9 cellular contexts compared by ENCODE assay signal in genomic region chr17:2068589-2069051, GRCh38. TPM values are rescaled to one million over a fixed set of nuclear protein-coding genes. Genes with fewer than 3 reads are reported as not detected.
A peak's percentile ranks its signal among the peaks of the same experiment; 100 is the strongest.
DNase-seq lines count a peak whose midpoint lies in the region; ATAC-seq and TF ChIP-seq lines count a peak whose summit lies in the region.
"Had no signal": no experiment of that assay in that cellular context is flagged by ENCODE, and none has a peak within 500 bp of the region (broad histone marks: within the 10 kb centered on the region; RNA-seq: fewer than 3 reads in every experiment).

No MANE protein-coding gene starts in this region.

- H3K4me3 Mint-ChIP-seq in activated CD4-positive, alpha-beta T cell treated with anti-CD3 and anti-CD28 coated beads for 36 hours, result no peak overlapping the region
- peak overlapping the region; percentile 57 for H3K4me3 Mint-ChIP-seq in activated CD4-positive, alpha-beta memory T cell treated with anti-CD3 and anti-CD28 coated beads for 36 hours
- no peak overlapping the region for H3K4me3 Mint-ChIP-seq in glutamatergic neuron (ENCODE audit: unreplicated experiment)
- H3K4me3 Mint-ChIP-seq: B cell had no signal

- peak overlapping the region; percentile 67 for H3K27ac ChIP-seq in subcutaneous abdominal adipose tissue (ENCODE audit: low read depth, low read length)

- TF ChIP-seq CTCF in glutamatergic neuron (IDR thresholded peaks at IDR 0.05; ENCODE audit: partially characterized antibody, unreplicated experiment), result no peak

- H3K4me1 Mint-ChIP-seq in activated CD4-positive, alpha-beta T cell treated with anti-CD3 and anti-CD28 coated beads for 36 hours, result peaks cover 36% of the 10 kb centered on the region
- peaks cover 49% of the 10 kb centered on the region for H3K4me1 Mint-ChIP-seq in activated CD4-positive, alpha-beta memory T cell treated with anti-CD3 and anti-CD28 coated beads for 36 hours (ENCODE audit: low read depth)
- peaks cover 38% of the 10 kb centered on the region for H3K4me1 Mint-ChIP-seq in glutamatergic neuron (ENCODE audit: low read depth, unreplicated experiment)

- no peak overlapping the region for H3K27ac Mint-ChIP-seq in activated CD4-positive, alpha-beta T cell treated with anti-CD3 and anti-CD28 coated beads for 36 hours
- peak overlapping the region; percentile 93 for H3K27ac Mint-ChIP-seq in activated CD4-positive, alpha-beta memory T cell treated with anti-CD3 and anti-CD28 coated beads for 36 hours
- peak overlapping the region; percentile 87 for H3K27ac Mint-ChIP-seq in glutamatergic neuron (ENCODE audit: unreplicated experiment)
- H3K27ac Mint-ChIP-seq: B cell had no signal

- peak; percentile 21 for ATAC-seq in activated CD4-positive, alpha-beta T cell treated with anti-CD3 and anti-CD28 coated beads for 36 hours
- no peak for ATAC-seq in GM18502 (IDR thresholded peaks at IDR 0.05; ENCODE audit: poor library complexity, unreplicated experiment)
- no peak for ATAC-seq in GM19467 (IDR thresholded peaks at IDR 0.05; ENCODE audit: unreplicated experiment)
- ATAC-seq in GM18907 (IDR thresholded peaks at IDR 0.05; ENCODE audit: unreplicated experiment), result no peak

- H3K36me3 ChIP-seq in subcutaneous abdominal adipose tissue (ENCODE audit: control insufficient read depth in 5 of 5, insufficient read depth in 5 of 5, low read length in 5 of 5), result peaks cover 0 to 72% (median 42%) of the 10 kb centered on the region in 5 donors

- H3K27me3 Mint-ChIP-seq in activated CD4-positive, alpha-beta T cell treated with anti-CD3 and anti-CD28 coated beads for 36 hours, result peaks cover 5% of the 10 kb centered on the region
- H3K27me3 Mint-ChIP-seq in activated CD4-positive, alpha-beta memory T cell treated with anti-CD3 and anti-CD28 coated beads for 36 hours, result peaks cover 2% of the 10 kb centered on the region
- peaks cover 28% of the 10 kb centered on the region for H3K27me3 Mint-ChIP-seq in glutamatergic neuron (ENCODE audit: unreplicated experiment)
- H3K27me3 Mint-ChIP-seq: B cell had no signal

- H3K9ac ChIP-seq in subcutaneous abdominal adipose tissue (ENCODE audit: low read length in 5 of 5), result no peak overlapping the region

- H3K4me1 ChIP-seq in subcutaneous abdominal adipose tissue (ENCODE audit: control insufficient read depth in 5 of 5, insufficient read depth in 5 of 5, low read length in 5 of 5), result peaks cover 18 to 85% (median 53%) of the 10 kb centered on the region in 5 donors

- CTCF ChIA-PET in activated CD4-positive, alpha-beta T cell treated with anti-CD3 and anti-CD28 coated beads for 36 hours (lab: Charles Lee), result interaction anchor here (0.6 to 4.6 kb wide), 9 partner anchors 11 to 285 kb away, joined by 3 to 55 read pairs (median 4); partner anchors contain the start of gene HIC1
- CTCF ChIA-PET in activated CD4-positive, alpha-beta memory T cell treated with anti-CD3 and anti-CD28 coated beads for 36 hours (lab: Charles Lee), result interaction anchor here (1.0 to 8.3 kb wide), 7 partner anchors 12 to 176 kb away, joined by 3 to 122 read pairs (median 5); partner anchors contain the start of gene HIC1

- H3K36me3 Mint-ChIP-seq in activated CD4-positive, alpha-beta T cell treated with anti-CD3 and anti-CD28 coated beads for 36 hours (ENCODE audit: low read depth), result peaks cover 63% of the 10 kb centered on the region
- peaks cover 65% of the 10 kb centered on the region for H3K36me3 Mint-ChIP-seq in activated CD4-positive, alpha-beta memory T cell treated with anti-CD3 and anti-CD28 coated beads for 36 hours
- no peaks in the 10 kb centered on the region for H3K36me3 Mint-ChIP-seq in glutamatergic neuron (ENCODE audit: unreplicated experiment)

- no peaks in the 10 kb centered on the region for H3K27me3 ChIP-seq in subcutaneous abdominal adipose tissue (ENCODE audit: control insufficient read depth in 5 of 5, insufficient read depth in 4 of 5, low read length in 5 of 5)

- no peaks in the 10 kb centered on the region for H3K9me3 Mint-ChIP-seq in activated CD4-positive, alpha-beta T cell treated with anti-CD3 and anti-CD28 coated beads for 36 hours (ENCODE audit: low read depth)
- no peaks in the 10 kb centered on the region for H3K9me3 Mint-ChIP-seq in activated CD4-positive, alpha-beta memory T cell treated with anti-CD3 and anti-CD28 coated beads for 36 hours
- H3K9me3 Mint-ChIP-seq in glutamatergic neuron (ENCODE audit: unreplicated experiment), result peaks cover 18% of the 10 kb centered on the region

- H3K9me3 ChIP-seq in subcutaneous abdominal adipose tissue (ENCODE audit: control insufficient read depth in 5 of 5, low read length in 5 of 5), result no peaks in the 10 kb centered on the region

- peak; percentile 53 for DNase-seq in activated CD4-positive, alpha-beta T cell treated with anti-CD3 and anti-CD28 coated beads for 36 hours
- DNase-seq in activated CD4-positive, alpha-beta T cell treated with anti-CD3 and anti-CD28 coated beads, Interleukin-2, amount 50 U/mL, for 1 hour, result no peak
- peak; percentile 71 for DNase-seq in activated CD4-positive, alpha-beta memory T cell treated with anti-CD3 and anti-CD28 coated beads for 36 hours
- peak; percentile 56 for DNase-seq in glutamatergic neuron

- intact Hi-C loops in activated CD4-positive, alpha-beta T cell treated with anti-CD3 and anti-CD28 coated beads for 36 hours (cut with DNase I, micrococcal nuclease), result no loop called here
- intact Hi-C loops in activated CD4-positive, alpha-beta memory T cell treated with anti-CD3 and anti-CD28 coated beads for 36 hours (cut with micrococcal nuclease), result no loop called here

- H3K4me3 ChIP-seq in subcutaneous abdominal adipose tissue (ENCODE audit: low read depth in 1 of 5, low read length in 5 of 5), result no peak overlapping the region

- POLR2A ChIA-PET in activated CD4-positive, alpha-beta T cell treated with anti-CD3 and anti-CD28 coated beads for 36 hours (lab: Charles Lee), result interaction anchor here (0.7 to 2.6 kb wide), 3 partner anchors 20 to 352 kb away, joined by 3 to 23 read pairs (median 3); no protein-coding TSS in a partner anchor
- POLR2A ChIA-PET in activated CD4-positive, alpha-beta memory T cell treated with anti-CD3 and anti-CD28 coated beads for 36 hours (lab: Charles Lee), result interaction anchor here (0.5 to 5.7 kb wide), 4 partner anchors 10 to 19 kb away, joined by 3 to 82 read pairs (median 6); no protein-coding TSS in a partner anchor

RNA-seq across cellular contexts. Expression of gene HIC1, which starts 13.7 kb away (rescaled TPM):
- total RNA-seq in activated CD4-positive, alpha-beta T cell treated with anti-CD3 and anti-CD28 coated beads for 36 hours, result 10 to 100 TPM; 13.6 to 16.5 TPM
- total RNA-seq in activated CD4-positive, alpha-beta memory T cell treated with anti-CD3 and anti-CD28 coated beads for 36 hours, result 10 to 100 TPM; 13.1 to 13.2 TPM
- total RNA-seq in glutamatergic neuron (ENCODE audit: unreplicated experiment), result 2.5 TPM

RNA-seq across cellular contexts. Expression of gene OVCA2, which starts 26.8 kb away (rescaled TPM):
- total RNA-seq in activated CD4-positive, alpha-beta T cell treated with anti-CD3 and anti-CD28 coated beads for 36 hours, result 10 to 100 TPM; 31.4 to 38.6 TPM
- 10 to 100 TPM; 31.7 to 34.8 TPM for total RNA-seq in activated CD4-positive, alpha-beta memory T cell treated with anti-CD3 and anti-CD28 coated beads for 36 hours
- total RNA-seq in glutamatergic neuron (ENCODE audit: unreplicated experiment), result 16.3 TPM

RNA-seq across cellular contexts. Expression of gene DPH1, which starts 38.7 kb away (rescaled TPM):
- 10 to 100 TPM; 29.1 to 37.0 TPM for total RNA-seq in activated CD4-positive, alpha-beta T cell treated with anti-CD3 and anti-CD28 coated beads for 36 hours
- 10 to 100 TPM; 29.4 to 31.1 TPM for total RNA-seq in activated CD4-positive, alpha-beta memory T cell treated with anti-CD3 and anti-CD28 coated beads for 36 hours
- 36.4 TPM for total RNA-seq in glutamatergic neuron (ENCODE audit: unreplicated experiment)

RNA-seq across cellular contexts. Expression of gene RTN4RL1, which starts 43.5 kb away (rescaled TPM):
- under 1 TPM; 0.11 to 0.18 TPM for total RNA-seq in activated CD4-positive, alpha-beta T cell treated with anti-CD3 and anti-CD28 coated beads for 36 hours
- under 1 TPM; 0.17 to 0.21 TPM for total RNA-seq in activated CD4-positive, alpha-beta memory T cell treated with anti-CD3 and anti-CD28 coated beads for 36 hours
- total RNA-seq in glutamatergic neuron (ENCODE audit: unreplicated experiment), result 50.3 TPM
